20 cellular contexts compared by ENCODE assay signal in the genomic region with DNA sequence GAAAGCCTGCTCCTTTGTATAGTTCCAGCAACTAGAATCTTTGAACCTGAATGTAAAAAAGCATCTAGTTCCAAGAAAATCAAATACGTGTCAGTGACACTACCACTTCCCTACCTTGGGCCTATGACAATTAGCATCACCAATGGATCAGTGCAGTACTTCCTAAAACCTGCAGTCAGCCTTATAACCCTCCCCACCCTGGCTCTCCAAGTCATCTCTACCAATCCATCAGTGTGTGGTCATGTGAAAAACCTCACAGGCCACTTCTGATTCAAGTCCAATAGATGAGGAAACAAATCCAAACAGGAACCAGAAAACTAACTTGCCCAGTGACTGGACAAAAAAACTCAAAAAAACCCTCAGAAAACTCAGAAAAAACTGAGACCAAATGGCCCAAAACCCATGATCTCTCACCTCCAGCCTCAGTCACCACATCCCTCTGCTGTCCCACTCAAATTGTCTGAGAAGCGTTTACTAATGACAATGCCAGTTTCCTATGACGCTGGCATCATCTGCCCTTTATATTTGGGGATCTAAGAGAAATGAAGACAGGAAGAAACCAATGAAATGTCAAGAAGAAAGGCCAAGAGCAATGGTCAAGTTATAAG. TPM values are rescaled to one million over a fixed set of nuclear protein-coding genes. Genes with fewer than 3 reads are reported as not detected.
A peak's percentile ranks its signal among the peaks of the same experiment; 100 is the strongest.
DNase-seq lines count a peak whose midpoint lies in the region; ATAC-seq, FAIRE-seq and TF ChIP-seq lines count a peak whose summit lies in the region.
"Had no signal": no experiment of that assay in that cellular context is flagged by ENCODE, and none has a peak within 500 bp of the region (broad histone marks: within the 10 kb centered on the region; RNA-seq: fewer than 3 reads in every experiment).

No MANE protein-coding gene starts in this region.

- no peaks in the 10 kb centered on the region for H3K9me3 ChIP-seq in HCT116 (ENCODE audit: control insufficient read depth in 1 of 2, insufficient read depth in 1 of 2, low read depth in 1 of 2, low read length in 2 of 2)
- no peaks in the 10 kb centered on the region for H3K9me3 ChIP-seq in spleen
- H3K9me3 ChIP-seq: SJSA1 had no signal

- no TSS peak for BruUV-seq in HCT116 (replicated peaks; lab: Mats Ljungman, UMichigan)

- no peaks in the 10 kb centered on the region for H3K9me2 ChIP-seq in HCT116 (ENCODE audit: insufficient read depth)

- no peak overlapping the region for H3K27ac ChIP-seq in HCT116 (ENCODE audit: low read depth, low read length)
- peak overlapping the region in 5 of 8 donors; percentile 15 to 52 (median 34) for H3K27ac ChIP-seq in spleen
- H3K27ac ChIP-seq: hepatocyte, neural progenitor cell, SJSA1 had no signal

- intact Hi-C loops in HCT116 (cut with micrococcal nuclease): no loop called here
- intact Hi-C loops in spleen (cut with DNase I; ENCODE audit: low total_unique reads): no loop called here

- peak; percentile 54 for FAIRE-seq in RCC 7860 (lab: Jason Lieb, UNC)
- FAIRE-seq: HepG2 had no signal

- CTCF ChIA-PET in HCT116 (lab: Charles Lee): no interaction called here

- DNase-seq in HCT116 (ENCODE audit: low read depth, low spot score): no peak
- peak; percentile 22 for DNase-seq in RCC 7860 (ENCODE audit: low spot score)
- DNase-seq in fibroblast of peridontal ligament (ENCODE audit: extremely low read depth): peak; percentile 4
- DNase-seq in spleen: no peak
- no peak for DNase-seq in NCI-H146 treated with DMSO at 0.1 percent for 48 hours (lab: John Stamatoyannopoulos, UW; ENCODE audit: unreplicated experiment)
- no peak for DNase-seq in activated CD4-positive, CD25-positive, alpha-beta regulatory T cell (lab: John Stamatoyannopoulos, UW)
- no peak for DNase-seq in HPDE6-E6E7 (ENCODE audit: extremely low spot score)
- DNase-seq: activated CD4-positive, alpha-beta T cell treated with anti-CD3 and anti-CD28 coated beads for 36 hours; activated effector memory CD4-positive, alpha-beta T cell treated with Interleukin-2 at 50 U/mL for 16 hours; amniotic stem cell; central memory CD4-positive, alpha-beta T cell; midbrain; NCI-H2029 treated with DMSO at 0.1 percent for 48 hours; T1000 had no signal

- no peak overlapping the region for H3K4me2 ChIP-seq in HCT116 (ENCODE audit: low read length)
- H3K4me2 ChIP-seq: hepatocyte, neural progenitor cell had no signal

- TF ChIP-seq CTCF in HCT116 (IDR thresholded peaks at IDR 0.05 in 2 of 3, conservative IDR thresholded peaks at IDR 0.05 in 1 of 3; ENCODE audit: borderline replicate concordance in 1 of 3, insufficient read depth in 1 of 3, low read depth in 2 of 3, low read length in 2 of 3) (no peak), spleen (IDR thresholded peaks at IDR 0.05 in 8 of 11, conservative IDR thresholded peaks at IDR 0.05 in 3 of 11) (no peak)

- H3K4me1 ChIP-seq in HCT116 (ENCODE audit: control insufficient read depth in 1 of 2, insufficient read depth in 2 of 2, low read length in 2 of 2) (peaks cover 26 to 40% of the 10 kb centered on the region in 2 experiments), spleen (no peaks in the 10 kb centered on the region)
- H3K4me1 ChIP-seq: SJSA1 had no signal

- RAD21 ChIA-PET in HCT116 (lab: Charles Lee; ENCODE audit: low non-redundant PET in 1 of 2, low total read pairs in 2 of 2, uncharacterized antibody in 2 of 2, unreplicated experiment in 2 of 2): no interaction called here

- H3K79me2 ChIP-seq in HCT116 (ENCODE audit: insufficient read depth, low read length): peaks cover 6% of the 10 kb centered on the region
- H3K79me2 ChIP-seq: hepatocyte had no signal

- 69 to 80% (median 74%) methylated on average over 3 of the region's 3 CpGs for WGBS in spleen, 5 donors

- peaks cover 0 to 5% of the 10 kb centered on the region in 2 experiments; a peak in 1 of 4 replicates for H3K36me3 ChIP-seq in HCT116 (ENCODE audit: control insufficient read depth in 1 of 2, insufficient read depth in 2 of 2, low read length in 2 of 2)
- no peaks in the 10 kb centered on the region for H3K36me3 ChIP-seq in spleen
- H3K36me3 ChIP-seq: neural progenitor cell, SJSA1 had no signal

- TF ChIP-seq POLR2A in HCT116 (IDR thresholded peaks at IDR 0.05; ENCODE audit: borderline replicate concordance, extremely low read depth, insufficient read depth, insufficient read length): no peak
- TF ChIP-seq POLR2A in spleen (IDR thresholded peaks at IDR 0.05): no peak

- H3K27me3 ChIP-seq in HCT116 (ENCODE audit: insufficient read depth, low read length) (no peaks in the 10 kb centered on the region), spleen (replicated peaks in 1 of 7) (peaks cover 0 to 3% (median 0%) of the 10 kb centered on the region in 7 donors)
- H3K27me3 ChIP-seq: hepatocyte, neural progenitor cell had no signal

- H2AFZ ChIP-seq in HCT116 (ENCODE audit: low read depth, low read length, poor library complexity, severe bottlenecking): no peak overlapping the region
- H2AFZ ChIP-seq: hepatocyte, neural progenitor cell had no signal

- no peak overlapping the region for H3K9ac ChIP-seq in HCT116 (ENCODE audit: low read length)
- H3K9ac ChIP-seq: neural progenitor cell had no signal

- H4K20me1 ChIP-seq in HCT116 (ENCODE audit: insufficient read depth): no peaks in the 10 kb centered on the region

- H3K4me3 ChIP-seq in HCT116 (replicated peaks in 1 of 2; ENCODE audit: low read depth in 1 of 2, low read length in 2 of 2): no peak overlapping the region
- H3K4me3 ChIP-seq in spleen: no peak overlapping the region
- H3K4me3 ChIP-seq: hepatocyte, neural progenitor cell, SJSA1 had no signal

- no peak for TF ChIP-seq RAD21 in HCT116 (IDR thresholded peaks at IDR 0.05; ENCODE audit: low read depth)

- POLR2A ChIA-PET in HCT116 (lab: Charles Lee): no interaction called here

- ATAC-seq in HCT116: peak; percentile 62; the same call in 1 of the 2 replicates
- ATAC-seq: activated CD4-positive, alpha-beta T cell treated with anti-CD3 and anti-CD28 coated beads for 36 hours; activated CD8-positive, alpha-beta memory T cell treated with anti-CD3 and anti-CD28 coated beads, Interleukin-2, amount 10 ng/mL, durations not matched to agents 7 days and 5 days; HepG2; stimulated activated effector memory CD8-positive, alpha-beta T cell treated with anti-CD3 and anti-CD28 coated beads, Interleukin-12 subunit alpha, Interleukin-12 subunit beta, amount 100 ng/mL, for 72 hours had no signal

TF ChIP-seq in HCT116, 20 proteins besides CTCF, POLR2A, EP300 and RAD21:
- TF ChIP-seq POLR2AphosphoS5 (IDR thresholded peaks at IDR 0.05; ENCODE audit: low read depth, low read length): no peak
- TF ChIP-seq ELF1 (IDR thresholded peaks at IDR 0.05; ENCODE audit: borderline replicate concordance, low read depth): no peak
- no peak for TF ChIP-seq SP1 (IDR thresholded peaks at IDR 0.05; ENCODE audit: low read depth)
- TF ChIP-seq, protein P1, sequence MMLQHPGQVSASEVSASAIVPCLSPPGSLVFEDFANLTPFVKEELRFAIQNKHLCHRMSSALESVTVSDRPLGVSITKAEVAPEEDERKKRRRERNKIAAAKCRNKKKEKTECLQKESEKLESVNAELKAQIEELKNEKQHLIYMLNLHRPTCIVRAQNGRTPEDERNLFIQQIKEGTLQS (IDR thresholded peaks at IDR 0.05): no peak

RNA-seq across cellular contexts. Expression of gene TGFA, which starts 43.3 kb away (rescaled TPM):
- total RNA-seq in HCT116 (2021; ENCODE audit: unreplicated experiment): 50.1 TPM
- polyA plus RNA-seq in HCT116 (2012): 42.6 and 43.6 TPM in 2 replicates
- 10 to 100 TPM in 6 of 7 donors, 1 to 10 TPM in 1; 6.8 to 27.5 (median 18.2) TPM for total RNA-seq in spleen
- polyA plus RNA-seq in spleen: 1 to 10 TPM; 1.3 to 2.8 (median 2.0) TPM
- total RNA-seq: activated CD8-positive, alpha-beta memory T cell treated with anti-CD3 and anti-CD28 coated beads, Interleukin-2, amount 10 ng/mL, durations not matched to agents 7 days and 5 days had no signal

Comparison
In these comparisons a context has a peak if more than half of its experiments do, and no peak if none do; other contexts are left out.
1. DNase-seq: peak in RCC 7860 (single experiment) and fibroblast of peridontal ligament (single experiment); none in HCT116 (single experiment), spleen (single experiment), NCI-H146 treated with DMSO at 0.1 percent for 48 hours (single experiment), activated CD4-positive, CD25-positive, alpha-beta regulatory T cell (0 of 4) and HPDE6-E6E7 (single experiment).